8 cellular contexts compared by ENCODE assay signal in genomic region chr4:157217708-157218107, GRCh38. TPM values are rescaled to one million over a fixed set of nuclear protein-coding genes. Genes with fewer than 3 reads are reported as not detected.
DNase-seq lines count a peak whose midpoint lies in the region; ATAC-seq and TF ChIP-seq lines count a peak whose summit lies in the region.

No MANE protein-coding gene starts in this region.

- no peak overlapping the region for H3K4me3 Mint-ChIP-seq in glutamatergic neuron (ENCODE audit: unreplicated experiment)

- TF ChIP-seq CTCF in GM13976 (IDR thresholded peaks at IDR 0.05; ENCODE audit: borderline replicate concordance, control extremely low read depth, extremely low read depth, insufficient read depth, missing control alignments) = peak; percentile 23
- peak; percentile 51 for TF ChIP-seq CTCF in RWPE1 (conservative IDR thresholded peaks at IDR 0.05; ENCODE audit: low read depth)
- TF ChIP-seq CTCF in glutamatergic neuron (IDR thresholded peaks at IDR 0.05; ENCODE audit: partially characterized antibody, unreplicated experiment) = peak; percentile 79

- CTCF ChIA-PET in RWPE1 (lab: Yijun Ruan, JAX) = interaction anchor here (0.5 to 0.7 kb wide), 2 partner anchors 766 to 1060 kb away, joined by 3 read pairs; no protein-coding TSS in a partner anchor

- peaks cover 9% of the 10 kb centered on the region for H3K27me3 Mint-ChIP-seq in glutamatergic neuron (ENCODE audit: unreplicated experiment)

- H3K4me1 Mint-ChIP-seq in glutamatergic neuron (ENCODE audit: low read depth, unreplicated experiment) = no peaks in the 10 kb centered on the region

- H3K27ac Mint-ChIP-seq in glutamatergic neuron (ENCODE audit: unreplicated experiment) = no peak overlapping the region

- H3K9me3 Mint-ChIP-seq in glutamatergic neuron (ENCODE audit: unreplicated experiment) = peaks cover 7% of the 10 kb centered on the region

- in situ Hi-C loops in GM13976 (cut with MboI; ENCODE audit: low sequenced_read_pairs, unreplicated experiment) = no loop called here

- no peaks in the 10 kb centered on the region for H3K36me3 Mint-ChIP-seq in glutamatergic neuron (ENCODE audit: unreplicated experiment)

- peak; percentile 10 for DNase-seq in A172 (ENCODE audit: low spot score)
- DNase-seq in GM13976 (ENCODE audit: low spot score) = peak; percentile 16
- DNase-seq in RWPE1 (ENCODE audit: low spot score) = no peak
- DNase-seq in glutamatergic neuron = no peak
- DNase-seq in SHP77 (lab: John Stamatoyannopoulos, UW) = no peak

- ATAC-seq in GM18520 (IDR thresholded peaks at IDR 0.05; ENCODE audit: unreplicated experiment) (no peak), GM21825 (IDR thresholded peaks at IDR 0.05; ENCODE audit: unreplicated experiment) (no peak), GM18519 (IDR thresholded peaks at IDR 0.05; ENCODE audit: low FRiP score, unreplicated experiment) (no peak)

- no peak overlapping the region for H3K27ac ChIP-seq in RWPE1

- POLR2A ChIA-PET in RWPE1 (lab: Yijun Ruan, JAX; ENCODE audit: low non-redundant PET) = no interaction called here

RNA-seq across cellular contexts. Expression of gene GRIA2, which starts 2.8 kb away (rescaled TPM):
- total RNA-seq in A172 (2014; rRNA removed; shearing (Covaris generic)) = not detected in 2 replicates
- total RNA-seq in glutamatergic neuron (ENCODE audit: unreplicated experiment) = 21.3 TPM

Comparison
In these comparisons a context has a peak if more than half of its experiments do, and no peak if none do; other contexts are left out.
1. DNase-seq: peak in A172 (single experiment) and GM13976 (single experiment); none in RWPE1 (single experiment), glutamatergic neuron (single experiment) and SHP77 (0 of 2).
2. CTCF ChIP-seq: peak in every context shown above with its lines; median percentile 79 in glutamatergic neuron; 51 in RWPE1; 23 in GM13976.
3. RNA of gene GRIA2, which starts 2.8 kb away (total RNA-seq): 21.3 TPM in glutamatergic neuron (single experiment); not detected in A172; every median in the first group is over 10 times any median in the second.